In genomic region chr10:75553550-75553949, GRCh38 we compare ENCODE assay signal across 18 cellular contexts.
"Had no signal": no experiment of that assay in that cellular context is flagged by ENCODE, and none has a peak within 500 bp of the region (broad histone marks: within the 10 kb centered on the region; RNA-seq: fewer than 3 reads in every experiment).

No MANE protein-coding gene starts in this region.

- H3K27ac ChIP-seq: cardiac muscle cell, ovary, psoas muscle had no signal

- H3K27me3 ChIP-seq: cardiac muscle cell, ovary had no signal

- H3K4me3 ChIP-seq: cardiac muscle cell, mucosa of descending colon, ovary, psoas muscle had no signal

- H3K4me1 ChIP-seq: psoas muscle had no signal

- H3K36me3 ChIP-seq: cardiac muscle cell, ovary had no signal

- H3K9me3 ChIP-seq: mucosa of descending colon, ovary, psoas muscle had no signal

- ATAC-seq: activated CD4-positive, CD25-positive, alpha-beta regulatory T cell treated with anti-CD3 and anti-CD28 coated beads, Interleukin-2, amount 50 U/mL, for 24 hours; activated CD8-positive, alpha-beta T cell treated with anti-CD3 and anti-CD28 coated beads, Interleukin-2, amount 10 ng/mL, durations not matched to agents 7 days and 5 days; mucosa of descending colon; naive thymus-derived CD4-positive, alpha-beta T cell; psoas muscle; right cardiac atrium; stimulated activated naive CD8-positive, alpha-beta T cell treated with anti-CD3 and anti-CD28 coated beads, Interleukin-15, amount 100 ng/mL, for 72 hours had no signal

- DNase-seq: activated CD4-positive, alpha-beta T cell treated with anti-CD3 and anti-CD28 coated beads, Interleukin-2, amount 10 ng/mL, durations not matched to agents 7 days and 5 days; activated CD8-positive, alpha-beta T cell treated with anti-CD3 and anti-CD28 coated beads, Interleukin-2, amount 10 ng/mL, durations not matched to agents 7 days and 5 days; activated naive CD4-positive, alpha-beta T cell treated with Interleukin-2 at 50 U/mL for 16 hours; activated naive CD8-positive, alpha-beta T cell treated with anti-CD3 and anti-CD28 coated beads, Interleukin-2, amount 10 ng/mL, durations not matched to agents 7 days and 5 days; activated T-cell treated with anti-CD3 and anti-CD28 coated beads, Interleukin-2, amount 50 U/mL, for 24 hours; amygdala; dermis blood vessel endothelial cell; mesenchymal stem cell; mucosa of descending colon; naive thymus-derived CD4-positive, alpha-beta T cell; ovary; psoas muscle; right cardiac atrium; stimulated activated CD4-positive, alpha-beta T cell treated with anti-CD3 and anti-CD28 coated beads, Interleukin-2, amount 100 ng/mL, for 48 hours; stimulated activated naive CD8-positive, alpha-beta T cell treated with anti-CD3 and anti-CD28 coated beads, Interleukin-15, amount 100 ng/mL, for 72 hours; trophoblast cell had no signal
